13 cellular contexts compared by ENCODE assay signal in genomic region chr2:169462896-169463695, GRCh38. TPM values are rescaled to one million over a fixed set of nuclear protein-coding genes. Genes with fewer than 3 reads are reported as not detected.
DNase-seq lines count a peak whose midpoint lies in the region; ATAC-seq, FAIRE-seq and TF ChIP-seq lines count a peak whose summit lies in the region.
"Had no signal": no experiment of that assay in that cellular context is flagged by ENCODE, and none has a peak within 500 bp of the region (broad histone marks: within the 10 kb centered on the region; RNA-seq: fewer than 3 reads in every experiment).

No MANE protein-coding gene starts in this region.

- no peak for FAIRE-seq in bronchial epithelial cell (lab: Jason Lieb, UNC)

- H3K27me3 ChIP-seq in CD8-positive, alpha-beta T cell (ENCODE audit: insufficient read depth, low read length) = no peaks in the 10 kb centered on the region
- H3K27me3 ChIP-seq in bronchial epithelial cell (ENCODE audit: control insufficient read depth, insufficient read depth, low read length) = no peaks in the 10 kb centered on the region

- no peaks in the 10 kb centered on the region for H3K36me3 Mint-ChIP-seq in CD8-positive, alpha-beta T cell
- H3K36me3 Mint-ChIP-seq: brain had no signal

- H3K36me3 ChIP-seq in CD8-positive, alpha-beta T cell (ENCODE audit: insufficient read depth, low read length) = no peaks in the 10 kb centered on the region
- no peaks in the 10 kb centered on the region for H3K36me3 ChIP-seq in bronchial epithelial cell (ENCODE audit: control insufficient read depth, insufficient read depth, low read length)

- intact Hi-C loops in CD8-positive, alpha-beta T cell (cut with DNase I, micrococcal nuclease) = no loop called here

- H3K4me3 Mint-ChIP-seq in CD8-positive, alpha-beta T cell = no peak overlapping the region
- H3K4me3 Mint-ChIP-seq: brain had no signal

- H3K4me1 ChIP-seq in CD8-positive, alpha-beta T cell (ENCODE audit: insufficient read depth, low read length) = no peaks in the 10 kb centered on the region

- peak overlapping the region; percentile 16 for H3K27ac Mint-ChIP-seq in CD8-positive, alpha-beta T cell

- POLR2A ChIA-PET in CD8-positive, alpha-beta T cell (lab: Charles Lee) = no interaction called here

- no peak overlapping the region for H3K27ac ChIP-seq in CD8-positive, alpha-beta T cell (ENCODE audit: low read depth, low read length)
- H3K27ac ChIP-seq: skin epidermis had no signal

- no peaks in the 10 kb centered on the region for H3K27me3 Mint-ChIP-seq in CD8-positive, alpha-beta T cell (ENCODE audit: low read depth)
- H3K27me3 Mint-ChIP-seq: brain had no signal

- H3K4me1 Mint-ChIP-seq in CD8-positive, alpha-beta T cell (ENCODE audit: low read depth) = no peaks in the 10 kb centered on the region

- CTCF ChIA-PET in CD8-positive, alpha-beta T cell (lab: Charles Lee) = interaction anchor here (0.9 kb wide), 1 partner anchor 109 kb away, joined by 3 read pairs; no protein-coding TSS in a partner anchor

- no peak overlapping the region for H3K4me3 ChIP-seq in CD8-positive, alpha-beta T cell (ENCODE audit: low read depth, low read length)
- no peak overlapping the region for H3K4me3 ChIP-seq in bronchial epithelial cell (ENCODE audit: low read depth, low read length)
- H3K4me3 ChIP-seq: skin epidermis had no signal

- no peak for DNase-seq in CD8-positive, alpha-beta T cell
- DNase-seq in NCI-H2081 (lab: John Stamatoyannopoulos, UW) (peak; percentile 75 to 91), bronchial epithelial cell (ENCODE audit: low read depth) (peak; percentile 53), non-pigmented ciliary epithelial cell (ENCODE audit: low read depth) (peak; percentile 69), HPDE6-E6E7 (ENCODE audit: extremely low spot score) (no peak), NCI-H187 (lab: John Stamatoyannopoulos, UW) (no peak)
- DNase-seq: DMS79 treated with DMSO at 0.1 percent for 48 hours, NCI-H774, T-helper 2 cell had no signal

- H3K9me3 Mint-ChIP-seq in CD8-positive, alpha-beta T cell = no peaks in the 10 kb centered on the region

- H3K9me3 ChIP-seq in CD8-positive, alpha-beta T cell (ENCODE audit: low read length) = no peaks in the 10 kb centered on the region

- no peak for ATAC-seq in CD8-positive, alpha-beta T cell
- ATAC-seq in HG03521 (IDR thresholded peaks at IDR 0.05; ENCODE audit: unreplicated experiment) (no peak), HG03457 (IDR thresholded peaks at IDR 0.05; ENCODE audit: unreplicated experiment) (no peak)

- TF ChIP-seq CTCF in CD8-positive, alpha-beta T cell (IDR thresholded peaks at IDR 0.05) = no peak
- TF ChIP-seq CTCF in bronchial epithelial cell (IDR thresholded peaks at IDR 0.05; ENCODE audit: insufficient read depth, low read length, severe bottlenecking) = no peak

RNA-seq across cellular contexts. Expression of gene BBS5, which starts 16.2 kb away (rescaled TPM):
- total RNA-seq in CD8-positive, alpha-beta T cell = 1 to 10 TPM; 2.1 to 2.7 TPM
- 1.3 and 3.2 TPM in 2 replicates for total RNA-seq in bronchial epithelial cell

RNA-seq across cellular contexts. Expression of gene KLHL41, which starts 46.4 kb away (rescaled TPM):
- total RNA-seq in CD8-positive, alpha-beta T cell = not detected
- total RNA-seq in bronchial epithelial cell = under 0.01 TPM in 1 of 2 replicates, not detected in the other

Comparison
In these comparisons a context has a peak if more than half of its experiments do, and no peak if none do; other contexts are left out.
1. DNase-seq: peak in NCI-H2081 (2 of 2), bronchial epithelial cell (single experiment) and non-pigmented ciliary epithelial cell (single experiment); none in CD8-positive, alpha-beta T cell (0 of 7), HPDE6-E6E7 (single experiment) and NCI-H187 (0 of 2).